8 cellular contexts compared by ENCODE assay signal in the genomic region with DNA sequence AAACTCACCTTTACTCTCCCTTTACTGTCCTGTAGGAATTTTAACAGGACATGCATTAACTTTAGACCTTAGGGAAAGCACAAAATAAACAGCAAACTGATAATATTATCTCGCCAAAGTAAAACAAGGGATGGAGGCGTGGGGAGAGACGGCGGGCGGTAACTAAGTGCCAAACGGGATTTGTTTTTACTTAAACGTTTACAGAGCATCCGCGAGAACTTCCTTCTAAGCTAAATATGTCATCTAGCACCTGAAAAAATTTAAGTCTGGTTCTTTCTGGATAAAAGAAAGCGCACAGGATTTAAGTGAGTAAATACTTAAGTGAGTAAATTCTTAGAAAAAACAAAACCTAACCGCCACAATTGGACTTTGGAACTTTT.
DNase-seq lines count a peak whose midpoint lies in the region; ATAC-seq and TF ChIP-seq lines count a peak whose summit lies in the region.

No MANE protein-coding gene starts in this region.

- no peaks in the 10 kb centered on the region for H3K36me3 Mint-ChIP-seq in activated T-helper 17 cell treated with anti-CD3 and anti-CD28 coated beads, Interleukin-2, amount 50 U/mL, for 72 hours (ENCODE audit: low read depth)

- peak overlapping the region; percentile 52 to 59 (median 58) for H3K4me3 ChIP-seq in stomach

- peaks cover 3% of the 10 kb centered on the region for H3K9me3 Mint-ChIP-seq in activated T-helper 17 cell treated with anti-CD3 and anti-CD28 coated beads, Interleukin-2, amount 50 U/mL, for 72 hours

- in situ Hi-C loops in ACHN (cut with HindIII; ENCODE audit: low pct_ligation_motif_present, low pct_unique_long_range_greater_than_20kb, low sequenced_read_pairs) = no loop called here

- peaks cover 9% of the 10 kb centered on the region for H3K4me1 Mint-ChIP-seq in activated T-helper 17 cell treated with anti-CD3 and anti-CD28 coated beads, Interleukin-2, amount 50 U/mL, for 72 hours

- no peak for TF ChIP-seq POLR2A in stomach (IDR thresholded peaks at IDR 0.05)

- H3K27ac Mint-ChIP-seq in activated T-helper 17 cell treated with anti-CD3 and anti-CD28 coated beads, Interleukin-2, amount 50 U/mL, for 72 hours = no peak overlapping the region

- H3K4me1 ChIP-seq in stomach = peaks cover 6 to 26% (median 15%) of the 10 kb centered on the region in 4 donors

- H3K36me3 ChIP-seq in stomach = no peaks in the 10 kb centered on the region

- intact Hi-C loops in stomach (cut with DNase I; ENCODE audit: low total_unique reads) = no loop called here

- TF ChIP-seq CTCF in stomach (IDR thresholded peaks at IDR 0.05) = no peak

- H3K27me3 ChIP-seq in stomach = no peaks in the 10 kb centered on the region

- H3K27ac ChIP-seq in stomach = peak overlapping the region; percentile 79 to 90 (median 82)

- no peaks in the 10 kb centered on the region for H3K9me3 ChIP-seq in stomach

- 5 to 11% (median 9%) methylated on average over 11 of the region's 11 CpGs for WGBS in stomach, 5 donors

- peak; percentile 33 for DNase-seq in ACHN
- DNase-seq in iris pigment epithelial cell (ENCODE audit: low read depth) = peak; percentile 61
- DNase-seq in stomach = peak; percentile 38
- DNase-seq in mesenteric fat pad (ENCODE audit: low spot score) = no peak
- DNase-seq in inferior parietal cortex (ENCODE audit: extremely low spot score) = no peak

- no peak for TF ChIP-seq EP300 in stomach (IDR thresholded peaks at IDR 0.05)

- peak; percentile 22 for ATAC-seq in GM21786 (IDR thresholded peaks at IDR 0.05; ENCODE audit: unreplicated experiment)
- ATAC-seq in activated T-helper 17 cell treated with anti-CD3 and anti-CD28 coated beads, Interleukin-2, amount 50 U/mL, for 72 hours (replicated peaks) = no peak
- no peak for ATAC-seq in HG02938 (IDR thresholded peaks at IDR 0.05; ENCODE audit: unreplicated experiment)

- peaks cover 19% of the 10 kb centered on the region for H3K27me3 Mint-ChIP-seq in activated T-helper 17 cell treated with anti-CD3 and anti-CD28 coated beads, Interleukin-2, amount 50 U/mL, for 72 hours

- peak overlapping the region; percentile 72 for H3K4me3 Mint-ChIP-seq in activated T-helper 17 cell treated with anti-CD3 and anti-CD28 coated beads, Interleukin-2, amount 50 U/mL, for 72 hours

Comparison
In these comparisons a context has a peak if more than half of its experiments do, and no peak if none do; other contexts are left out.
1. DNase-seq: peak in ACHN (single experiment), iris pigment epithelial cell (single experiment) and stomach (single experiment); none in mesenteric fat pad (single experiment) and inferior parietal cortex (single experiment).